16 cellular contexts compared by ENCODE assay signal in genomic region chr3:31305324-31305723, GRCh38.
DNase-seq lines count a peak whose midpoint lies in the region; ATAC-seq and TF ChIP-seq lines count a peak whose summit lies in the region.
"Had no signal": no experiment of that assay in that cellular context is flagged by ENCODE, and none has a peak within 500 bp of the region (broad histone marks: within the 10 kb centered on the region; RNA-seq: fewer than 3 reads in every experiment).

No MANE protein-coding gene starts in this region.

- H3K9me3 ChIP-seq in DND-41 (ENCODE audit: insufficient read depth, low read length, severe bottlenecking) (no peaks in the 10 kb centered on the region), neural cell (ENCODE audit: low read length) (no peaks in the 10 kb centered on the region)

- no peak for ATAC-seq in DND-41 (ENCODE audit: insufficient read depth, low read depth)
- ATAC-seq in GM21737 (IDR thresholded peaks at IDR 0.05; ENCODE audit: unreplicated experiment), result no peak
- ATAC-seq in GM18502 (IDR thresholded peaks at IDR 0.05; ENCODE audit: poor library complexity, unreplicated experiment), result no peak
- ATAC-seq: T-cell had no signal

- no peaks in the 10 kb centered on the region for H3K9me2 ChIP-seq in neural cell (ENCODE audit: insufficient read depth, low read length)

- TF ChIP-seq RAD21 in neural cell (conservative IDR thresholded peaks at IDR 0.05), result no peak

- H3K27ac ChIP-seq in DND-41 (ENCODE audit: low read length) (no peak overlapping the region), neural cell (ENCODE audit: low read length) (no peak overlapping the region)
- H3K27ac ChIP-seq: KMS-11, PC-9 had no signal

- DNase-seq in Ammon's horn (ENCODE audit: low spot score) (peak; percentile 13), DND-41 (no peak), NCI-H446 (lab: John Stamatoyannopoulos, UW) (peak; percentile 18 to 71)
- no peak for DNase-seq in stimulated activated CD4-positive, alpha-beta T cell treated with anti-CD3 and anti-CD28 coated beads, Interleukin-4, amount 100 ng/mL, for 24 hours
- DNase-seq: ACHN; CD4-positive, alpha-beta T cell; H7; NCI-H1105; NCI-H2107; NCI-H510A treated with DMSO at 0.1 percent for 48 hours; PC-9; T-cell had no signal

- H4K20me1 ChIP-seq in DND-41 (ENCODE audit: insufficient read depth, low read length) (no peaks in the 10 kb centered on the region), neural cell (ENCODE audit: insufficient read depth) (no peaks in the 10 kb centered on the region)

- no peaks in the 10 kb centered on the region for H3K79me2 ChIP-seq in DND-41 (ENCODE audit: insufficient read depth, low read length)
- no peaks in the 10 kb centered on the region for H3K79me2 ChIP-seq in neural cell (replicated peaks; ENCODE audit: insufficient read depth, low read length)

- peaks cover 4% of the 10 kb centered on the region; the same call in 1 of the 2 replicates for H3K4me1 ChIP-seq in DND-41 (ENCODE audit: insufficient read depth, low read length)

- H2AFZ ChIP-seq in DND-41 (ENCODE audit: low read depth, low read length) (peak overlapping the region; percentile 33; the same call in 1 of the 2 replicates), neural cell (ENCODE audit: low read depth, low read length) (no peak overlapping the region)
- H2AFZ ChIP-seq: PC-9 had no signal

- TF ChIP-seq EP300 in neural cell (conservative IDR thresholded peaks at IDR 0.05; ENCODE audit: poor library complexity, severe bottlenecking), result peak; percentile 82

- H3K36me3 ChIP-seq in DND-41 (ENCODE audit: insufficient read depth, low read length) (no peaks in the 10 kb centered on the region), neural cell (ENCODE audit: insufficient read depth, low read length) (no peaks in the 10 kb centered on the region)

- H3K4me3 ChIP-seq in DND-41 (ENCODE audit: low read depth in 1 of 2, low read length in 2 of 2) (no peak overlapping the region), neural cell (ENCODE audit: low read length) (no peak overlapping the region)
- H3K4me3 ChIP-seq: PC-9 had no signal

- no peaks in the 10 kb centered on the region for H3F3A ChIP-seq in neural cell (ENCODE audit: insufficient read depth, low read length, poor library complexity, severe bottlenecking)

- no peak for TF ChIP-seq CTCF in DND-41 (IDR thresholded peaks at IDR 0.05; ENCODE audit: borderline replicate concordance, extremely low read depth, low read length, poor library complexity, severe bottlenecking)
- TF ChIP-seq CTCF in neural cell (IDR thresholded peaks at IDR 0.05; ENCODE audit: poor library complexity, severe bottlenecking), result no peak

- H3K9ac ChIP-seq in DND-41 (ENCODE audit: low read depth, low read length) (no peak overlapping the region), neural cell (ENCODE audit: low read length) (no peak overlapping the region)
- H3K9ac ChIP-seq: KMS-11 had no signal

- no peaks in the 10 kb centered on the region for H3K27me3 ChIP-seq in DND-41 (ENCODE audit: insufficient read depth, low read length, poor library complexity)
- no peaks in the 10 kb centered on the region for H3K27me3 ChIP-seq in neural cell (ENCODE audit: insufficient read depth, low read depth, low read length)

- H3K4me2 ChIP-seq in DND-41 (ENCODE audit: insufficient read depth, low read length) (no peak overlapping the region), neural cell (ENCODE audit: low read length) (no peak overlapping the region)
- H3K4me2 ChIP-seq: KMS-11, PC-9 had no signal

TF ChIP-seq in neural cell, 6 proteins besides CTCF, POLR2A, EP300 and RAD21:
- TF ChIP-seq POLR2AphosphoS5 (IDR thresholded peaks at IDR 0.05) (peak; percentile 58), REST (IDR thresholded peaks at IDR 0.05; ENCODE audit: borderline replicate concordance) (no peak)

Comparison
In these comparisons a context has a peak if more than half of its experiments do, and no peak if none do; other contexts are left out.
1. DNase-seq: peak in Ammon's horn (single experiment) and NCI-H446 (2 of 2); none in DND-41 (single experiment) and stimulated activated CD4-positive, alpha-beta T cell treated with anti-CD3 and anti-CD28 coated beads, Interleukin-4, amount 100 ng/mL, for 24 hours (single experiment).